Comparison of ENCODE assay signal across 1 cellular context in genomic region chr14:22928237-22929103, GRCh38.
TF ChIP-seq lines count a peak whose summit lies in the region.

No MANE protein-coding gene starts in this region.

TF ChIP-seq in HepG2, 621 proteins besides CTCF, POLR2A, EP300 and RAD21 (continued from another document and continues in another):
- no peak for TF ChIP-seq ZNF740 (CRISPR knock-in tag; IDR thresholded peaks at IDR 0.05)
- no peak for TF ChIP-seq LCORL (IDR thresholded peaks at IDR 0.05)
- no peak for TF ChIP-seq LCORL (CRISPR knock-in tag; IDR thresholded peaks at IDR 0.05)
- TF ChIP-seq SALL1 (CRISPR knock-in tag; IDR thresholded peaks at IDR 0.05) = no peak; the same call in 1 of the 2 replicates
- TF ChIP-seq NR0B2 (CRISPR knock-in tag; IDR thresholded peaks at IDR 0.05) = no peak
- no peak for TF ChIP-seq SIN3A (IDR thresholded peaks at IDR 0.05; ENCODE audit: borderline replicate concordance, low read depth, low read length)
- TF ChIP-seq SP140L (CRISPR knock-in tag; IDR thresholded peaks at IDR 0.05; ENCODE audit: borderline replicate concordance) = no peak; the same call in 1 of the 2 replicates
- no peak for TF ChIP-seq ZKSCAN8 (CRISPR knock-in tag; IDR thresholded peaks at IDR 0.05; ENCODE audit: borderline replicate concordance)
- TF ChIP-seq FLYWCH1 (CRISPR knock-in tag; IDR thresholded peaks at IDR 0.05) = no peak
- TF ChIP-seq ZNF33A (CRISPR knock-in tag; IDR thresholded peaks at IDR 0.05; ENCODE audit: borderline replicate concordance) = no peak
- peak; percentile 3 for TF ChIP-seq HNRNPK (IDR thresholded peaks at IDR 0.05; ENCODE audit: low read depth, low read length, poor library complexity, severe bottlenecking)
- no peak for TF ChIP-seq HNF4G (IDR thresholded peaks at IDR 0.05; ENCODE audit: borderline replicate concordance, low read depth, low read length)
- no peak for TF ChIP-seq HNF4G (CRISPR knock-in tag; IDR thresholded peaks at IDR 0.05; ENCODE audit: borderline replicate concordance, low read depth)
- no peak for TF ChIP-seq TARDBP (CRISPR knock-in tag; IDR thresholded peaks at IDR 0.05)
- no peak for TF ChIP-seq NCOR1 (IDR thresholded peaks at IDR 0.05; ENCODE audit: borderline replicate concordance, low read length)
- TF ChIP-seq, protein P1, sequence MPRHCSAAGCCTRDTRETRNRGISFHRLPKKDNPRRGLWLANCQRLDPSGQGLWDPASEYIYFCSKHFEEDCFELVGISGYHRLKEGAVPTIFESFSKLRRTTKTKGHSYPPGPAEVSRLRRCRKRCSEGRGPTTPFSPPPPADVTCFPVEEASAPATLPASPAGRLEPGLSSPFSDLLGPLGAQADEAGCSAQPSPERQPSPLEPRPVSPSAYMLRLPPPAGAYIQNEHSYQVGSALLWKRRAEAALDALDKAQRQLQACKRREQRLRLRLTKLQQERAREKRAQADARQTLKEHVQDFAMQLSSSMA (CRISPR knock-in tag; IDR thresholded peaks at IDR 0.05) = 0 out of 2 replicates have a peak, but pooled peaks have one; percentile 27
- peak; percentile 66 for TF ChIP-seq CCAR2 (optimal IDR thresholded peaks at IDR 0.05; ENCODE audit: low read depth, low read length)
- TF ChIP-seq, protein P2, sequence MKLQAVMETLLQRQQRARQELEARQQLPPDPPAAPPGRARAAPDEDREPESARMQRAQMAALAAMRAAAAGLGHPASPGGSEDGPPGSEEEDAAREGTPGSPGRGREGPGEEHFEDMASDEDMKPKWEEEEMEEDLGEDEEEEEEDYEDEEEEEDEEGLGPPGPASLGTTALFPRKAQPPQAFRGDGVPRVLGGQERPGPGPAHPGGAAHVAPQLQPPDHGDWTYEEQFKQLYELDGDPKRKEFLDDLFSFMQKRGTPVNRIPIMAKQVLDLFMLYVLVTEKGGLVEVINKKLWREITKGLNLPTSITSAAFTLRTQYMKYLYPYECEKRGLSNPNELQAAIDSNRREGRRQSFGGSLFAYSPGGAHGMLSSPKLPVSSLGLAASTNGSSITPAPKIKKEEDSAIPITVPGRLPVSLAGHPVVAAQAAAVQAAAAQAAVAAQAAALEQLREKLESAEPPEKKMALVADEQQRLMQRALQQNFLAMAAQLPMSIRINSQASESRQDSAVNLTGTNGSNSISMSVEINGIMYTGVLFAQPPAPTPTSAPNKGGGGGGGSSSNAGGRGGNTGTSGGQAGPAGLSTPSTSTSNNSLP (IDR thresholded peaks at IDR 0.05; ENCODE audit: low read depth, low read length) = no peak
- TF ChIP-seq HNRNPH1 (optimal IDR thresholded peaks at IDR 0.05; ENCODE audit: low read depth, low read length) = no peak
- TF ChIP-seq ZNF350 (CRISPR knock-in tag; IDR thresholded peaks at IDR 0.05; ENCODE audit: borderline replicate concordance, low read depth) = no peak
- no peak for TF ChIP-seq ISX (CRISPR knock-in tag; conservative IDR thresholded peaks at IDR 0.05)
- TF ChIP-seq, protein P3, sequence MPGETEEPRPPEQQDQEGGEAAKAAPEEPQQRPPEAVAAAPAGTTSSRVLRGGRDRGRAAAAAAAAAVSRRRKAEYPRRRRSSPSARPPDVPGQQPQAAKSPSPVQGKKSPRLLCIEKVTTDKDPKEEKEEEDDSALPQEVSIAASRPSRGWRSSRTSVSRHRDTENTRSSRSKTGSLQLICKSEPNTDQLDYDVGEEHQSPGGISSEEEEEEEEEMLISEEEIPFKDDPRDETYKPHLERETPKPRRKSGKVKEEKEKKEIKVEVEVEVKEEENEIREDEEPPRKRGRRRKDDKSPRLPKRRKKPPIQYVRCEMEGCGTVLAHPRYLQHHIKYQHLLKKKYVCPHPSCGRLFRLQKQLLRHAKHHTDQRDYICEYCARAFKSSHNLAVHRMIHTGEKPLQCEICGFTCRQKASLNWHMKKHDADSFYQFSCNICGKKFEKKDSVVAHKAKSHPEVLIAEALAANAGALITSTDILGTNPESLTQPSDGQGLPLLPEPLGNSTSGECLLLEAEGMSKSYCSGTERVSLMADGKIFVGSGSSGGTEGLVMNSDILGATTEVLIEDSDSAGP (CRISPR knock-in tag; IDR thresholded peaks at IDR 0.05; ENCODE audit: borderline replicate concordance) = no peak
- TF ChIP-seq, protein P4, sequence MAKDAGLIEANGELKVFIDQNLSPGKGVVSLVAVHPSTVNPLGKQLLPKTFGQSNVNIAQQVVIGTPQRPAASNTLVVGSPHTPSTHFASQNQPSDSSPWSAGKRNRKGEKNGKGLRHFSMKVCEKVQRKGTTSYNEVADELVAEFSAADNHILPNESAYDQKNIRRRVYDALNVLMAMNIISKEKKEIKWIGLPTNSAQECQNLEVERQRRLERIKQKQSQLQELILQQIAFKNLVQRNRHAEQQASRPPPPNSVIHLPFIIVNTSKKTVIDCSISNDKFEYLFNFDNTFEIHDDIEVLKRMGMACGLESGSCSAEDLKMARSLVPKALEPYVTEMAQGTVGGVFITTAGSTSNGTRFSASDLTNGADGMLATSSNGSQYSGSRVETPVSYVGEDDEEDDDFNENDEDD (CRISPR knock-in tag; IDR thresholded peaks at IDR 0.05; ENCODE audit: borderline replicate concordance) = no peak
- TF ChIP-seq MED1 (CRISPR knock-in tag; IDR thresholded peaks at IDR 0.05) = no peak
- TF ChIP-seq, protein P5, sequence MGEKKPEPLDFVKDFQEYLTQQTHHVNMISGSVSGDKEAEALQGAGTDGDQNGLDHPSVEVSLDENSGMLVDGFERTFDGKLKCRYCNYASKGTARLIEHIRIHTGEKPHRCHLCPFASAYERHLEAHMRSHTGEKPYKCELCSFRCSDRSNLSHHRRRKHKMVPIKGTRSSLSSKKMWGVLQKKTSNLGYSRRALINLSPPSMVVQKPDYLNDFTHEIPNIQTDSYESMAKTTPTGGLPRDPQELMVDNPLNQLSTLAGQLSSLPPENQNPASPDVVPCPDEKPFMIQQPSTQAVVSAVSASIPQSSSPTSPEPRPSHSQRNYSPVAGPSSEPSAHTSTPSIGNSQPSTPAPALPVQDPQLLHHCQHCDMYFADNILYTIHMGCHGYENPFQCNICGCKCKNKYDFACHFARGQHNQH (CRISPR knock-in tag; IDR thresholded peaks at IDR 0.05) = no peak
- no peak for TF ChIP-seq PCBP1 (IDR thresholded peaks at IDR 0.05; ENCODE audit: borderline replicate concordance, low read depth, low read length)
- TF ChIP-seq TMF1 (CRISPR knock-in tag; IDR thresholded peaks at IDR 0.05; ENCODE audit: low read depth) = peak; percentile 55; the same call in 1 of the 2 replicates
- TF ChIP-seq FIP1L1 (IDR thresholded peaks at IDR 0.05; ENCODE audit: borderline replicate concordance, insufficient read depth, low read depth, low read length) = no peak
- TF ChIP-seq PLSCR1 (CRISPR knock-in tag; IDR thresholded peaks at IDR 0.05; ENCODE audit: borderline replicate concordance) = peak; percentile 66; the same call in 1 of the 2 replicates
- TF ChIP-seq, protein P6, sequence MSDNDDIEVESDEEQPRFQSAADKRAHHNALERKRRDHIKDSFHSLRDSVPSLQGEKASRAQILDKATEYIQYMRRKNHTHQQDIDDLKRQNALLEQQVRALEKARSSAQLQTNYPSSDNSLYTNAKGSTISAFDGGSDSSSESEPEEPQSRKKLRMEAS (IDR thresholded peaks at IDR 0.05) = no peak
- no peak for TF ChIP-seq NFRKB (IDR thresholded peaks at IDR 0.05)
- no peak for TF ChIP-seq HNF1A (IDR thresholded peaks at IDR 0.05; ENCODE audit: low read depth)
- no peak for TF ChIP-seq HNF1A (CRISPR knock-in tag; IDR thresholded peaks at IDR 0.05; ENCODE audit: borderline replicate concordance)
- TF ChIP-seq PAX8 (CRISPR knock-in tag; IDR thresholded peaks at IDR 0.05; ENCODE audit: borderline replicate concordance) = peak; percentile 31; the same call in 1 of the 2 replicates
- TF ChIP-seq ZNF691 (CRISPR knock-in tag; IDR thresholded peaks at IDR 0.05; ENCODE audit: borderline replicate concordance, low read depth) = no peak; the same call in 1 of the 2 replicates
- TF ChIP-seq SP1 (IDR thresholded peaks at IDR 0.05) = no peak
- no peak for TF ChIP-seq SP1 (CRISPR knock-in tag; IDR thresholded peaks at IDR 0.05)
- no peak for TF ChIP-seq NPAS2 (CRISPR knock-in tag; IDR thresholded peaks at IDR 0.05; ENCODE audit: borderline replicate concordance)
- TF ChIP-seq IRX3 (CRISPR knock-in tag; IDR thresholded peaks at IDR 0.05; ENCODE audit: borderline replicate concordance, low read depth) = peak; percentile 18; the same call in 1 of the 2 replicates
- TF ChIP-seq MTF2 (CRISPR knock-in tag; IDR thresholded peaks at IDR 0.05; ENCODE audit: borderline replicate concordance) = no peak
- TF ChIP-seq STAT5B (CRISPR knock-in tag; IDR thresholded peaks at IDR 0.05) = no peak
- TF ChIP-seq ZNF292 (CRISPR knock-in tag; IDR thresholded peaks at IDR 0.05; ENCODE audit: borderline replicate concordance, low read depth) = no peak
- TF ChIP-seq, protein P7, sequence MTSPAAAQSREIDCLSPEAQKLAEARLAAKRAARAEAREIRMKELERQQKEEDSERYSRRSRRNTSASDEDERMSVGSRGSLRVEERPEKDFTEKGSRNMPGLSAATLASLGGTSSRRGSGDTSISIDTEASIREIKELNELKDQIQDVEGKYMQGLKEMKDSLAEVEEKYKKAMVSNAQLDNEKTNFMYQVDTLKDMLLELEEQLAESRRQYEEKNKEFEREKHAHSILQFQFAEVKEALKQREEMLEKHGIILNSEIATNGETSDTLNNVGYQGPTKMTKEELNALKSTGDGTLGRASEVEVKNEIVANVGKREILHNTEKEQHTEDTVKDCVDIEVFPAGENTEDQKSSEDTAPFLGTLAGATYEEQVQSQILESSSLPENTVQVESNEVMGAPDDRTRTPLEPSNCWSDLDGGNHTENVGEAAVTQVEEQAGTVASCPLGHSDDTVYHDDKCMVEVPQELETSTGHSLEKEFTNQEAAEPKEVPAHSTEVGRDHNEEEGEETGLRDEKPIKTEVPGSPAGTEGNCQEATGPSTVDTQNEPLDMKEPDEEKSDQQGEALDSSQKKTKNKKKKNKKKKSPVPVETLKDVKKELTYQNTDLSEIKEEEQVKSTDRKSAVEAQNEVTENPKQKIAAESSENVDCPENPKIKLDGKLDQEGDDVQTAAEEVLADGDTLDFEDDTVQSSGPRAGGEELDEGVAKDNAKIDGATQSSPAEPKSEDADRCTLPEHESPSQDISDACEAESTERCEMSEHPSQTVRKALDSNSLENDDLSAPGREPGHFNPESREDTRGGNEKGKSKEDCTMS (CRISPR knock-in tag; conservative IDR thresholded peaks at IDR 0.05) = no peak
- no peak for TF ChIP-seq DRAP1 (CRISPR knock-in tag; IDR thresholded peaks at IDR 0.05)
- TF ChIP-seq NFE2L1 (CRISPR knock-in tag; IDR thresholded peaks at IDR 0.05; ENCODE audit: borderline replicate concordance) = 0 out of 2 replicates have a peak, but pooled peaks have one; percentile 51
- TF ChIP-seq CHD2 (IDR thresholded peaks at IDR 0.05; ENCODE audit: low read depth, low read length) = no peak
- peak; percentile 37; the same call in 1 of the 2 replicates for TF ChIP-seq SIX1 (CRISPR knock-in tag; IDR thresholded peaks at IDR 0.05; ENCODE audit: borderline replicate concordance)
